Comparison of ENCODE assay signal across 16 cellular contexts in genomic region chr2:85663684-85664565, GRCh38. TPM values are rescaled to one million over a fixed set of nuclear protein-coding genes. Genes with fewer than 3 reads are reported as not detected.
DNase-seq lines count a peak whose midpoint lies in the region; ATAC-seq and TF ChIP-seq lines count a peak whose summit lies in the region.
"Had no signal": no experiment of that assay in that cellular context is flagged by ENCODE, and none has a peak within 500 bp of the region (broad histone marks: within the 10 kb centered on the region; RNA-seq: fewer than 3 reads in every experiment).

No MANE protein-coding gene starts in this region.

- no peak overlapping the region for H3K4me2 ChIP-seq in neuronal stem cell (ENCODE audit: insufficient read depth, low read length, poor library complexity, severe bottlenecking)
- H3K4me2 ChIP-seq: A549; BLaER1 treated with 17β-estradiol and CSF1 and Interleukin-3, amounts not matched to agents 10 nM and 100 nM had no signal

- H3K36me3 ChIP-seq in left ventricle myocardium inferior (no peaks in the 10 kb centered on the region), neuronal stem cell (replicated peaks in 1 of 2; ENCODE audit: control insufficient read depth in 2 of 2, insufficient read depth in 2 of 2, low read length in 2 of 2) (peaks cover 0 to 5% of the 10 kb centered on the region in 2 donors)

- H3K4me1 ChIP-seq in left ventricle myocardium inferior (peaks cover 33% of the 10 kb centered on the region), neuronal stem cell (ENCODE audit: control insufficient read depth in 2 of 2, insufficient read depth in 1 of 2, low read depth in 1 of 2, low read length in 2 of 2) (no peaks in the 10 kb centered on the region)

- H2BK15ac ChIP-seq in neuronal stem cell (ENCODE audit: low read length), result no peak overlapping the region

- H3K27me3 Mint-ChIP-seq in activated T-helper 17 cell treated with anti-CD3 and anti-CD28 coated beads, Interleukin-2, amount 50 U/mL, for 72 hours, result peaks cover 5% of the 10 kb centered on the region

- H3K9me3 ChIP-seq in left ventricle myocardium inferior (replicated peaks) (no peaks in the 10 kb centered on the region), neuronal stem cell (replicated peaks in 1 of 2; ENCODE audit: control insufficient read depth in 2 of 2, insufficient read depth in 1 of 2, low read depth in 1 of 2, low read length in 2 of 2) (no peaks in the 10 kb centered on the region)
- H3K9me3 ChIP-seq: A549; BLaER1 treated with 17β-estradiol and CSF1 and Interleukin-3, amounts not matched to agents 10 nM and 100 nM had no signal

- H3K4me3 ChIP-seq in left ventricle myocardium inferior (no peak overlapping the region), neuronal stem cell (ENCODE audit: low read length in 2 of 2) (no peak overlapping the region)
- H3K4me3 ChIP-seq: A549; BLaER1 treated with 17β-estradiol and CSF1 and Interleukin-3, amounts not matched to agents 10 nM and 100 nM; GM23248 had no signal

- DNase-seq in left ventricle myocardium inferior, result no peak
- DNase-seq in left ventricle myocardium superior, result no peak
- DNase-seq in neuronal stem cell (ENCODE audit: low spot score), result no peak
- DNase-seq in DMS 273 (lab: John Stamatoyannopoulos, UW; ENCODE audit: unreplicated experiment), result no peak
- no peak for DNase-seq in NCI-H1048 (lab: John Stamatoyannopoulos, UW)
- DNase-seq: CD8-positive, alpha-beta memory T cell; GDM1; GM23248; NCI-H1092 treated with DMSO at 0.1 percent for 48 hours; NCI-H510A treated with DMSO at 0.1 percent for 48 hours; Right ventricle myocardium superior had no signal

- no peaks in the 10 kb centered on the region for H3K36me3 Mint-ChIP-seq in activated T-helper 17 cell treated with anti-CD3 and anti-CD28 coated beads, Interleukin-2, amount 50 U/mL, for 72 hours (ENCODE audit: low read depth)

- intact Hi-C loops in left ventricle myocardium inferior (cut with micrococcal nuclease), result no loop called here
- intact Hi-C loops in left ventricle myocardium superior (cut with micrococcal nuclease), result no loop called here

- peak overlapping the region; percentile 48 for H3K18ac ChIP-seq in neuronal stem cell (ENCODE audit: low read length)

- no peak overlapping the region for H4K8ac ChIP-seq in neuronal stem cell (ENCODE audit: low read depth, low read length)

- peaks cover 5% of the 10 kb centered on the region for H3K4me1 Mint-ChIP-seq in activated T-helper 17 cell treated with anti-CD3 and anti-CD28 coated beads, Interleukin-2, amount 50 U/mL, for 72 hours

- no peak for TF ChIP-seq CTCF in left ventricle myocardium inferior (IDR thresholded peaks at IDR 0.05; ENCODE audit: borderline replicate concordance)

- ATAC-seq in left ventricle myocardium superior, result no peak
- no peak for ATAC-seq in activated T-helper 17 cell treated with anti-CD3 and anti-CD28 coated beads, Interleukin-2, amount 50 U/mL, for 72 hours (replicated peaks)
- no peak for ATAC-seq in GM21529 (IDR thresholded peaks at IDR 0.05; ENCODE audit: unreplicated experiment)

- no peak overlapping the region for H3K14ac ChIP-seq in neuronal stem cell (ENCODE audit: low read length)

- H3K4ac ChIP-seq in neuronal stem cell (ENCODE audit: low read length), result peak overlapping the region; percentile 53

- no peak overlapping the region for H2AFZ ChIP-seq in neuronal stem cell (ENCODE audit: low read length)
- H2AFZ ChIP-seq: GM23248 had no signal

- H2BK120ac ChIP-seq in neuronal stem cell (ENCODE audit: low read depth, low read length), result peak overlapping the region; percentile 100

- H3K79me1 ChIP-seq in neuronal stem cell (ENCODE audit: low read depth, low read length), result no peaks in the 10 kb centered on the region

- peak overlapping the region; percentile 85 for H3K23ac ChIP-seq in neuronal stem cell (ENCODE audit: low read depth, low read length, poor library complexity)

- no CpG with 5 or more reads among the region's 22 CpGs for WGBS in neuronal stem cell (ENCODE audit: extremely low coverage in 2 of 2, insufficient read length in 2 of 2, insufficient replicate concordance in 1 of 2), 2 donors

- no peak overlapping the region for H3K9ac ChIP-seq in neuronal stem cell (ENCODE audit: low read depth, low read length, poor library complexity)
- H3K9ac ChIP-seq: BLaER1 treated with 17β-estradiol and CSF1 and Interleukin-3, amounts not matched to agents 10 nM and 100 nM; GM23248 had no signal

- H3K27me3 ChIP-seq in left ventricle myocardium inferior (ENCODE audit: low read depth) (no peaks in the 10 kb centered on the region), neuronal stem cell (ENCODE audit: control insufficient read depth in 3 of 3, insufficient read depth in 3 of 3, low read depth in 1 of 3, low read length in 3 of 3) (no peaks in the 10 kb centered on the region)
- H3K27me3 ChIP-seq: BLaER1 treated with 17β-estradiol and CSF1 and Interleukin-3, amounts not matched to agents 10 nM and 100 nM had no signal

- H3K27ac ChIP-seq in left ventricle myocardium inferior (replicated peaks) (peak overlapping the region; percentile 75), neuronal stem cell (replicated peaks; ENCODE audit: low read length) (no peak overlapping the region)
- H3K27ac ChIP-seq: BLaER1 treated with 17β-estradiol and CSF1 and Interleukin-3, amounts not matched to agents 10 nM and 100 nM; GM23248 had no signal

- peak overlapping the region; percentile 12 for H4K91ac ChIP-seq in neuronal stem cell (ENCODE audit: low read depth, low read length, poor library complexity)

- no peak overlapping the region for H2AK5ac ChIP-seq in neuronal stem cell (ENCODE audit: low read depth, low read length)

- peak overlapping the region; percentile 13 for H2BK5ac ChIP-seq in neuronal stem cell (ENCODE audit: low read length)

- H3K9me3 Mint-ChIP-seq in activated T-helper 17 cell treated with anti-CD3 and anti-CD28 coated beads, Interleukin-2, amount 50 U/mL, for 72 hours, result no peaks in the 10 kb centered on the region
- H3K9me3 Mint-ChIP-seq: CD8-positive, alpha-beta memory T cell had no signal

- peak overlapping the region; percentile 74 for H3K27ac Mint-ChIP-seq in activated T-helper 17 cell treated with anti-CD3 and anti-CD28 coated beads, Interleukin-2, amount 50 U/mL, for 72 hours

- H2BK12ac ChIP-seq in neuronal stem cell (ENCODE audit: low read length), result peak overlapping the region; percentile 94

- H3K4me3 Mint-ChIP-seq in activated T-helper 17 cell treated with anti-CD3 and anti-CD28 coated beads, Interleukin-2, amount 50 U/mL, for 72 hours, result no peak overlapping the region
- H3K4me3 Mint-ChIP-seq: CD8-positive, alpha-beta memory T cell had no signal

RNA-seq across cellular contexts. Expression of gene SFTPB, which starts 4.1 kb away (rescaled TPM):
- total RNA-seq in left ventricle myocardium inferior, result not detected
- 0.50 TPM for total RNA-seq in left ventricle myocardium superior
- total RNA-seq in activated T-helper 17 cell treated with anti-CD3 and anti-CD28 coated beads, Interleukin-2, amount 50 U/mL, for 72 hours, result not detected
- not detected for polyA plus RNA-seq in neuronal stem cell (2013, experiment 1 of 2)
- polyA plus RNA-seq in neuronal stem cell (2013, experiment 2 of 2), result not detected
- total RNA-seq: CD8-positive, alpha-beta memory T cell; GM23248 had no signal
- polyA plus RNA-seq: A549; CD8-positive, alpha-beta memory T cell; GM23248 had no signal

RNA-seq across cellular contexts. Expression of gene GNLY, which starts 30.2 kb away (rescaled TPM):
- total RNA-seq in left ventricle myocardium inferior (1.5 TPM), left ventricle myocardium superior (2.3 TPM)
- total RNA-seq in activated T-helper 17 cell treated with anti-CD3 and anti-CD28 coated beads, Interleukin-2, amount 50 U/mL, for 72 hours, result 10 to 100 TPM; 10.6 to 32.4 TPM
- 0.24 TPM for polyA plus RNA-seq in neuronal stem cell (2013, experiment 1 of 2)
- 0.06 TPM for polyA plus RNA-seq in neuronal stem cell (2013, experiment 2 of 2)
- total RNA-seq: GM23248, MCF 10A had no signal
- polyA plus RNA-seq: A549, GM23248 had no signal

RNA-seq across cellular contexts. Expression of gene USP39, which starts 47.9 kb away (rescaled TPM):
- total RNA-seq in left ventricle myocardium inferior (32.1 TPM), left ventricle myocardium superior (30.0 TPM)
- 10 to 100 TPM; 48.8 to 79.2 TPM for total RNA-seq in activated T-helper 17 cell treated with anti-CD3 and anti-CD28 coated beads, Interleukin-2, amount 50 U/mL, for 72 hours
- 79.3 TPM for polyA plus RNA-seq in neuronal stem cell (2013, experiment 1 of 2)
- polyA plus RNA-seq in neuronal stem cell (2013, experiment 2 of 2), result 80.1 TPM

RNA-seq across cellular contexts. Expression of gene C2orf68, which starts 52.1 kb away (rescaled TPM):
- total RNA-seq in left ventricle myocardium inferior (25.1 TPM), left ventricle myocardium superior (29.2 TPM)
- 10 to 100 TPM; 21.6 to 32.5 TPM for total RNA-seq in activated T-helper 17 cell treated with anti-CD3 and anti-CD28 coated beads, Interleukin-2, amount 50 U/mL, for 72 hours
- 71.6 TPM for polyA plus RNA-seq in neuronal stem cell (2013, experiment 1 of 2)
- polyA plus RNA-seq in neuronal stem cell (2013, experiment 2 of 2), result 77.7 TPM
